Comparison of ENCODE assay signal across 23 cellular contexts in genomic region chr20:61477366-61477966, GRCh38.
DNase-seq lines count a peak whose midpoint lies in the region; ATAC-seq and TF ChIP-seq lines count a peak whose summit lies in the region.
"Had no signal": no experiment of that assay in that cellular context is flagged by ENCODE, and none has a peak within 500 bp of the region (broad histone marks: within the 10 kb centered on the region; RNA-seq: fewer than 3 reads in every experiment).

No MANE protein-coding gene starts in this region.

- H3K9me3 ChIP-seq in RWPE2 (ENCODE audit: severe bottlenecking), result no peaks in the 10 kb centered on the region
- H3K9me3 ChIP-seq: A549, Peyer's patch had no signal

- H3K4me1 ChIP-seq in RWPE2 (ENCODE audit: insufficient read depth, poor library complexity, severe bottlenecking), result peaks cover 3% of the 10 kb centered on the region
- H3K4me1 ChIP-seq: A549, Peyer's patch had no signal

- H3K36me3 Mint-ChIP-seq in stimulated activated effector memory CD8-positive, alpha-beta T cell treated with anti-CD3 and anti-CD28 coated beads, Interleukin-12 subunit alpha, Interleukin-12 subunit beta, amount 100 ng/mL, for 72 hours, result no peaks in the 10 kb centered on the region
- H3K36me3 Mint-ChIP-seq: CD8-positive, alpha-beta T cell had no signal

- H3K4me1 Mint-ChIP-seq in stimulated activated effector memory CD8-positive, alpha-beta T cell treated with anti-CD3 and anti-CD28 coated beads, Interleukin-12 subunit alpha, Interleukin-12 subunit beta, amount 100 ng/mL, for 72 hours, result no peaks in the 10 kb centered on the region

- no peak overlapping the region for H3K4me3 ChIP-seq in RWPE2 (ENCODE audit: severe bottlenecking)
- H3K4me3 ChIP-seq: A549, Peyer's patch had no signal

- no peaks in the 10 kb centered on the region for H3K27me3 ChIP-seq in RWPE2 (ENCODE audit: insufficient read depth, poor library complexity, severe bottlenecking)
- H3K27me3 ChIP-seq: Peyer's patch had no signal

- peaks cover 4% of the 10 kb centered on the region for H3K9me3 Mint-ChIP-seq in stimulated activated effector memory CD8-positive, alpha-beta T cell treated with anti-CD3 and anti-CD28 coated beads, Interleukin-12 subunit alpha, Interleukin-12 subunit beta, amount 100 ng/mL, for 72 hours

- no peak overlapping the region for H3K27ac ChIP-seq in RWPE2 (ENCODE audit: poor library complexity, severe bottlenecking)
- H3K27ac ChIP-seq: A549, Peyer's patch had no signal

- H3K27ac Mint-ChIP-seq in stimulated activated effector memory CD8-positive, alpha-beta T cell treated with anti-CD3 and anti-CD28 coated beads, Interleukin-12 subunit alpha, Interleukin-12 subunit beta, amount 100 ng/mL, for 72 hours, result no peak overlapping the region
- H3K27ac Mint-ChIP-seq: CD8-positive, alpha-beta T cell; T-helper 1 cell treated with Interleukin-12 subunit alpha and Interleukin-12 subunit beta and Interleukin-4 antibody, amounts not matched to agents 30 μg/mL and 1 μg/mL, for 36 hours had no signal

- no peak for TF ChIP-seq CTCF in RWPE2 (IDR thresholded peaks at IDR 0.05; ENCODE audit: poor library complexity, severe bottlenecking)

- no peak overlapping the region for H3K4me3 Mint-ChIP-seq in stimulated activated effector memory CD8-positive, alpha-beta T cell treated with anti-CD3 and anti-CD28 coated beads, Interleukin-12 subunit alpha, Interleukin-12 subunit beta, amount 100 ng/mL, for 72 hours
- H3K4me3 Mint-ChIP-seq: CD8-positive, alpha-beta T cell; T-helper 1 cell treated with Interleukin-12 subunit alpha and Interleukin-12 subunit beta and Interleukin-4 antibody, amounts not matched to agents 30 μg/mL and 1 μg/mL, for 36 hours had no signal

- peak; percentile 55 for DNase-seq in Daoy (ENCODE audit: low read depth)
- DNase-seq in RWPE2 (ENCODE audit: low spot score), result peak; percentile 68
- DNase-seq in left kidney (ENCODE audit: low read depth, low spot score), result peak; percentile 69
- no peak for DNase-seq in stimulated activated effector memory CD8-positive, alpha-beta T cell treated with anti-CD3 and anti-CD28 coated beads, Interleukin-12 subunit alpha, Interleukin-12 subunit beta, amount 100 ng/mL, for 72 hours (ENCODE audit: low spot score in 2 of 2)
- no peak for DNase-seq in RPMI8226
- DNase-seq in AML-193 (lab: John Stamatoyannopoulos, UW), result no peak
- no peak for DNase-seq in NCI-H510A (lab: John Stamatoyannopoulos, UW)
- DNase-seq: C1 segment of cervical spinal cord; CD8-positive, alpha-beta T cell; DMS53; EL; GF-D8; H7; NCI-H1092 treated with DMSO at 0.1 percent for 48 hours; NCI-H146; NCI-H2029; NCI-H2227 treated with DMSO at 0.1 percent for 48 hours; NCI-H510A treated with DMSO at 0.1 percent for 48 hours; NCI-H748 treated with DMSO at 0.1 percent for 48 hours; Peyer's patch; Right ventricle myocardium superior had no signal

- no peak for ATAC-seq in RWPE2 (ENCODE audit: low read depth)
- ATAC-seq in stimulated activated effector memory CD8-positive, alpha-beta T cell treated with anti-CD3 and anti-CD28 coated beads, Interleukin-12 subunit alpha, Interleukin-12 subunit beta, amount 100 ng/mL, for 72 hours, result peak; percentile 13
- ATAC-seq: A549; CD8-positive, alpha-beta T cell had no signal

- H3K36me3 ChIP-seq in RWPE2 (ENCODE audit: low read depth), result no peaks in the 10 kb centered on the region; the same call in 1 of the 2 replicates
- H3K36me3 ChIP-seq: Peyer's patch had no signal

Comparison
In these comparisons a context has a peak if more than half of its experiments do, and no peak if none do; other contexts are left out.
1. DNase-seq: peak in Daoy (single experiment), RWPE2 (single experiment) and left kidney (single experiment); none in stimulated activated effector memory CD8-positive, alpha-beta T cell treated with anti-CD3 and anti-CD28 coated beads, Interleukin-12 subunit alpha, Interleukin-12 subunit beta, amount 100 ng/mL, for 72 hours (0 of 2), RPMI8226 (single experiment), AML-193 (0 of 2) and NCI-H510A (single experiment).